In genomic region chrX:95165-95564, GRCh38 we compare ENCODE assay signal across 7 cellular contexts.
DNase-seq lines count a peak whose midpoint lies in the region; ATAC-seq, FAIRE-seq and TF ChIP-seq lines count a peak whose summit lies in the region.
"Not testable (repeated sequence)": the region's sequence is repeated elsewhere in the genome, so short reads cannot be mapped to it uniquely, and the experiment has no call there.

No MANE protein-coding gene starts in this region.

- H3K9ac ChIP-seq in K562 (ENCODE audit: insufficient read depth in 1 of 2, low read depth in 2 of 2, low read length in 2 of 2), result not testable (repeated sequence)

- H3K36me3 Mint-ChIP-seq in CD4-positive, alpha-beta T cell (ENCODE audit: low read depth); T-helper 2 cell treated with Interferon-gamma antibody and Interleukin-4, amounts not matched to agents 5 μg/mL and 100 μg/mL, for 36 hours (ENCODE audit: low read depth); activated T-helper 1 cell treated with anti-CD3 and anti-CD28 coated beads, Interleukin-12 subunit alpha, Interleukin-12 subunit beta, Interleukin-2, Interleukin-4 antibody, amounts not matched to agents 30 ng/mL and 10 ng/mL and 1 ng/mL, durations not matched to agents 14 hours and 24 hours and 36 hours (ENCODE audit: low read depth); immature natural killer cell; stimulated activated memory B cell treated with anti-CD40 and anti-IgM and Interleukin-4, amounts not matched to agents 10 μg/mL and 1 μg/mL and 100 μg/mL, for 72 hours: not testable (repeated sequence)

- H3K4me2 ChIP-seq in K562 (ENCODE audit: insufficient read depth, low read length), result not testable (repeated sequence)

- ATAC-seq in CD4-positive, alpha-beta T cell (ENCODE audit: poor library complexity), result peak; percentile 26
- peak; percentile 62 for ATAC-seq in K562
- not testable (repeated sequence) for ATAC-seq in stimulated activated memory B cell treated with anti-CD40 and anti-IgM and Interleukin-4, amounts not matched to agents 10 μg/mL and 1 μg/mL and 100 μg/mL, for 72 hours

- CTCF ChIA-PET in CD4-positive, alpha-beta T cell (lab: Charles Lee); K562 (lab: Yijun Ruan, JAX; ENCODE audit: low intra/inter-chr PET ratio): not testable (repeated sequence)

- H3K36me3 ChIP-seq in K562 (ENCODE audit: control insufficient read depth, insufficient read depth, low read length), result not testable (repeated sequence)

- not testable (repeated sequence) for H3K9me1 ChIP-seq in K562 (ENCODE audit: control insufficient read depth, insufficient read depth, low read length)

- not testable (repeated sequence) for DNase-seq in CD4-positive, alpha-beta T cell; T-helper 2 cell treated with Interferon-gamma antibody and Interleukin-4, amounts not matched to agents 5 μg/mL and 100 μg/mL, for 36 hours (ENCODE audit: low spot score); activated T-helper 1 cell treated with anti-CD3 and anti-CD28 coated beads, Interleukin-12 subunit alpha, Interleukin-12 subunit beta, Interleukin-2, Interleukin-4 antibody, amounts not matched to agents 30 ng/mL and 10 ng/mL and 1 ng/mL, durations not matched to agents 14 hours and 24 hours and 36 hours (ENCODE audit: low spot score); K562 (ENCODE audit: extremely low read depth in 1 of 4, low spot score in 3 of 4)
- DNase-seq in NAMALWA (ENCODE audit: low spot score) (peak; percentile 1), immature natural killer cell (peak in 1 of 3 donors; percentile 19)

- not testable (repeated sequence) for H3K4me3 ChIP-seq in K562

- not testable (repeated sequence) for TF ChIP-seq CTCF in CD4-positive, alpha-beta T cell (IDR thresholded peaks at IDR 0.05); K562 (IDR thresholded peaks at IDR 0.05 in 2 of 3, conservative IDR thresholded peaks at IDR 0.05 in 1 of 3; ENCODE audit: insufficient read depth in 2 of 3, low read depth in 1 of 3, low read length in 3 of 3)

- H3K4me1 Mint-ChIP-seq in CD4-positive, alpha-beta T cell (ENCODE audit: low read depth); T-helper 2 cell treated with Interferon-gamma antibody and Interleukin-4, amounts not matched to agents 5 μg/mL and 100 μg/mL, for 36 hours (ENCODE audit: low read depth); activated T-helper 1 cell treated with anti-CD3 and anti-CD28 coated beads, Interleukin-12 subunit alpha, Interleukin-12 subunit beta, Interleukin-2, Interleukin-4 antibody, amounts not matched to agents 30 ng/mL and 10 ng/mL and 1 ng/mL, durations not matched to agents 14 hours and 24 hours and 36 hours (ENCODE audit: low read depth); immature natural killer cell; stimulated activated memory B cell treated with anti-CD40 and anti-IgM and Interleukin-4, amounts not matched to agents 10 μg/mL and 1 μg/mL and 100 μg/mL, for 72 hours: not testable (repeated sequence)

- not testable (repeated sequence) for BruUV-seq in K562 (replicated peaks; lab: Mats Ljungman, UMichigan)

- H3K27ac Mint-ChIP-seq in CD4-positive, alpha-beta T cell, result not testable (repeated sequence)
- peak overlapping the region; percentile 81 for H3K27ac Mint-ChIP-seq in T-helper 2 cell treated with Interferon-gamma antibody and Interleukin-4, amounts not matched to agents 5 μg/mL and 100 μg/mL, for 36 hours
- H3K27ac Mint-ChIP-seq in activated T-helper 1 cell treated with anti-CD3 and anti-CD28 coated beads, Interleukin-12 subunit alpha, Interleukin-12 subunit beta, Interleukin-2, Interleukin-4 antibody, amounts not matched to agents 30 ng/mL and 10 ng/mL and 1 ng/mL, durations not matched to agents 14 hours and 24 hours and 36 hours, result peak overlapping the region; percentile 75
- H3K27ac Mint-ChIP-seq in immature natural killer cell, result peak overlapping the region in 4 of 6 donors; percentile 66 to 93 (median 90)
- H3K27ac Mint-ChIP-seq in stimulated activated memory B cell treated with anti-CD40 and anti-IgM and Interleukin-4, amounts not matched to agents 10 μg/mL and 1 μg/mL and 100 μg/mL, for 72 hours, result peak overlapping the region; percentile 84

- H3K27me3 ChIP-seq in CD4-positive, alpha-beta T cell (ENCODE audit: control insufficient read depth, insufficient read depth, low read length); K562 (ENCODE audit: control insufficient read depth in 2 of 2, insufficient read depth in 2 of 2, low read length in 2 of 2): not testable (repeated sequence)

- H3K79me2 ChIP-seq in K562 (ENCODE audit: control insufficient read depth, insufficient read depth, low read length), result not testable (repeated sequence)

- WGBS in K562 (ENCODE audit: insufficient coverage, low coverage, missing lambda C conversion rate), result 57% methylated on average over 5 of the region's 9 CpGs

- not testable (repeated sequence) for TF ChIP-seq RAD21 in K562 (CRISPR knock-in tag; conservative IDR thresholded peaks at IDR 0.05 in 1 of 2, IDR thresholded peaks at IDR 0.05 in 1 of 2)

- intact Hi-C loops in CD4-positive, alpha-beta T cell (cut with DNase I, micrococcal nuclease); activated T-helper 1 cell treated with anti-CD3 and anti-CD28 coated beads, Interleukin-12 subunit alpha, Interleukin-12 subunit beta, Interleukin-2, Interleukin-4 antibody, amounts not matched to agents 30 ng/mL and 10 ng/mL and 1 ng/mL, durations not matched to agents 14 hours and 24 hours and 36 hours (cut with micrococcal nuclease); K562 (cut with micrococcal nuclease): not testable (repeated sequence)

- H3K27me3 Mint-ChIP-seq in CD4-positive, alpha-beta T cell; T-helper 2 cell treated with Interferon-gamma antibody and Interleukin-4, amounts not matched to agents 5 μg/mL and 100 μg/mL, for 36 hours (ENCODE audit: low read depth); activated T-helper 1 cell treated with anti-CD3 and anti-CD28 coated beads, Interleukin-12 subunit alpha, Interleukin-12 subunit beta, Interleukin-2, Interleukin-4 antibody, amounts not matched to agents 30 ng/mL and 10 ng/mL and 1 ng/mL, durations not matched to agents 14 hours and 24 hours and 36 hours (ENCODE audit: insufficient read depth); immature natural killer cell (ENCODE audit: low read depth in 3 of 3); stimulated activated memory B cell treated with anti-CD40 and anti-IgM and Interleukin-4, amounts not matched to agents 10 μg/mL and 1 μg/mL and 100 μg/mL, for 72 hours: not testable (repeated sequence)

- not testable (repeated sequence) for TF ChIP-seq POLR2A in K562 (conservative IDR thresholded peaks at IDR 0.05)

- not testable (repeated sequence) for H3K4me1 ChIP-seq in K562 (replicated peaks in 1 of 2; ENCODE audit: control insufficient read depth in 2 of 2, insufficient read depth in 2 of 2, low read length in 2 of 2)

- TF ChIP-seq EP300 in K562 (IDR thresholded peaks at IDR 0.05; ENCODE audit: low read length), result not testable (repeated sequence)

- in situ Hi-C loops in K562 (cut with MboI), result not testable (repeated sequence)

- H4K20me1 ChIP-seq in K562 (replicated peaks; ENCODE audit: control insufficient read depth, insufficient read depth, low read length), result not testable (repeated sequence)

- POLR2A ChIA-PET in CD4-positive, alpha-beta T cell (lab: Charles Lee); K562 (lab: Yijun Ruan, JAX): not testable (repeated sequence)

- H3K9me3 Mint-ChIP-seq in CD4-positive, alpha-beta T cell; T-helper 2 cell treated with Interferon-gamma antibody and Interleukin-4, amounts not matched to agents 5 μg/mL and 100 μg/mL, for 36 hours; activated T-helper 1 cell treated with anti-CD3 and anti-CD28 coated beads, Interleukin-12 subunit alpha, Interleukin-12 subunit beta, Interleukin-2, Interleukin-4 antibody, amounts not matched to agents 30 ng/mL and 10 ng/mL and 1 ng/mL, durations not matched to agents 14 hours and 24 hours and 36 hours; immature natural killer cell; stimulated activated memory B cell treated with anti-CD40 and anti-IgM and Interleukin-4, amounts not matched to agents 10 μg/mL and 1 μg/mL and 100 μg/mL, for 72 hours: not testable (repeated sequence)

- H3K4me3 Mint-ChIP-seq in CD4-positive, alpha-beta T cell; T-helper 2 cell treated with Interferon-gamma antibody and Interleukin-4, amounts not matched to agents 5 μg/mL and 100 μg/mL, for 36 hours; activated T-helper 1 cell treated with anti-CD3 and anti-CD28 coated beads, Interleukin-12 subunit alpha, Interleukin-12 subunit beta, Interleukin-2, Interleukin-4 antibody, amounts not matched to agents 30 ng/mL and 10 ng/mL and 1 ng/mL, durations not matched to agents 14 hours and 24 hours and 36 hours: not testable (repeated sequence)
- H3K4me3 Mint-ChIP-seq in immature natural killer cell, result peak overlapping the region in 1 of 5 donors; percentile 38
- peak overlapping the region; percentile 68 for H3K4me3 Mint-ChIP-seq in stimulated activated memory B cell treated with anti-CD40 and anti-IgM and Interleukin-4, amounts not matched to agents 10 μg/mL and 1 μg/mL and 100 μg/mL, for 72 hours

- not testable (repeated sequence) for H3K9me3 ChIP-seq in CD4-positive, alpha-beta T cell (ENCODE audit: control insufficient read depth, low read length); K562 (replicated peaks; ENCODE audit: control insufficient read depth, insufficient read depth, low read depth, low read length)

- not testable (repeated sequence) for FAIRE-seq in K562 (lab: Jason Lieb, UNC)

- not testable (repeated sequence) for H3K27ac ChIP-seq in CD4-positive, alpha-beta T cell (ENCODE audit: low read depth, low read length); K562 (ENCODE audit: extremely low read depth, low read depth, low read length)

- H2AFZ ChIP-seq in K562 (ENCODE audit: low read depth, low read length), result 0 out of 2 replicates have a peak overlapping the region, but pooled peaks have one; percentile 63

TF ChIP-seq in K562, 482 proteins besides CTCF, POLR2A, EP300 and RAD21:
- TF ChIP-seq L3MBTL2 (IDR thresholded peaks at IDR 0.05), result peak; percentile 12; the same call in 1 of the 2 replicates
